Comparison of ENCODE assay signal across 11 cellular contexts in genomic region chr12:24921251-24922038, GRCh38. TPM values are rescaled to one million over a fixed set of nuclear protein-coding genes. Genes with fewer than 3 reads are reported as not detected.
DNase-seq lines count a peak whose midpoint lies in the region; ATAC-seq and TF ChIP-seq lines count a peak whose summit lies in the region.
"Had no signal": no experiment of that assay in that cellular context is flagged by ENCODE, and none has a peak within 500 bp of the region (broad histone marks: within the 10 kb centered on the region; RNA-seq: fewer than 3 reads in every experiment).

No MANE protein-coding gene starts in this region.

- H3K4me3 Mint-ChIP-seq in activated naive CD4-positive, alpha-beta T cell treated with anti-CD3 and anti-CD28 coated beads for 36 hours, result no peak overlapping the region
- no peak overlapping the region for H3K4me3 Mint-ChIP-seq in activated naive CD4-positive, alpha-beta T cell treated with anti-CD3 and anti-CD28 coated beads, Interleukin-2, amount 10 ng/mL, durations not matched to agents 7 days and 5 days
- H3K4me3 Mint-ChIP-seq in activated B cell treated with CpG ODN at 0.5 μM for 24 hours, result no peak overlapping the region
- no peak overlapping the region for H3K4me3 Mint-ChIP-seq in stimulated activated effector memory CD8-positive, alpha-beta T cell treated with anti-CD3 and anti-CD28 coated beads, Interleukin-12 subunit alpha, Interleukin-12 subunit beta, amount 100 ng/mL, for 72 hours

- DNase-seq in activated naive CD4-positive, alpha-beta T cell treated with anti-CD3 and anti-CD28 coated beads for 36 hours, result no peak
- DNase-seq in activated naive CD4-positive, alpha-beta T cell treated with anti-CD3 and anti-CD28 coated beads, Interleukin-2, amount 10 ng/mL, durations not matched to agents 7 days and 5 days, result no peak
- DNase-seq in activated B cell treated with CpG ODN at 0.5 μM for 24 hours (no peak), fibroblast of gingiva (ENCODE audit: low read depth) (peak; percentile 42), cerebellum (ENCODE audit: low spot score) (no peak)
- DNase-seq in stimulated activated effector memory CD8-positive, alpha-beta T cell treated with anti-CD3 and anti-CD28 coated beads, Interleukin-12 subunit alpha, Interleukin-12 subunit beta, amount 100 ng/mL, for 72 hours (ENCODE audit: low spot score in 2 of 2), result no peak
- DNase-seq: aorta, DMS79, PC-3 had no signal

- ATAC-seq in activated B cell treated with CpG ODN at 0.5 μM for 24 hours (ENCODE audit: low read depth) (no peak), GM19455 (IDR thresholded peaks at IDR 0.05; ENCODE audit: unreplicated experiment) (no peak), HG03520 (IDR thresholded peaks at IDR 0.05; ENCODE audit: unreplicated experiment) (no peak)
- ATAC-seq in stimulated activated effector memory CD8-positive, alpha-beta T cell treated with anti-CD3 and anti-CD28 coated beads, Interleukin-12 subunit alpha, Interleukin-12 subunit beta, amount 100 ng/mL, for 72 hours, result peak; percentile 62
- ATAC-seq: PC-3 had no signal

- peaks cover 42% of the 10 kb centered on the region for H3K4me1 Mint-ChIP-seq in activated naive CD4-positive, alpha-beta T cell treated with anti-CD3 and anti-CD28 coated beads for 36 hours (ENCODE audit: low read depth)
- H3K4me1 Mint-ChIP-seq in activated naive CD4-positive, alpha-beta T cell treated with anti-CD3 and anti-CD28 coated beads, Interleukin-2, amount 10 ng/mL, durations not matched to agents 7 days and 5 days, result peaks cover 4% of the 10 kb centered on the region
- H3K4me1 Mint-ChIP-seq in activated B cell treated with CpG ODN at 0.5 μM for 24 hours, result peaks cover 30% of the 10 kb centered on the region
- H3K4me1 Mint-ChIP-seq in stimulated activated effector memory CD8-positive, alpha-beta T cell treated with anti-CD3 and anti-CD28 coated beads, Interleukin-12 subunit alpha, Interleukin-12 subunit beta, amount 100 ng/mL, for 72 hours, result peaks cover 16% of the 10 kb centered on the region

- peaks cover 5% of the 10 kb centered on the region for H3K9me3 Mint-ChIP-seq in activated naive CD4-positive, alpha-beta T cell treated with anti-CD3 and anti-CD28 coated beads for 36 hours
- H3K9me3 Mint-ChIP-seq in activated naive CD4-positive, alpha-beta T cell treated with anti-CD3 and anti-CD28 coated beads, Interleukin-2, amount 10 ng/mL, durations not matched to agents 7 days and 5 days, result peaks cover 2% of the 10 kb centered on the region
- no peaks in the 10 kb centered on the region for H3K9me3 Mint-ChIP-seq in activated B cell treated with CpG ODN at 0.5 μM for 24 hours
- no peaks in the 10 kb centered on the region for H3K9me3 Mint-ChIP-seq in stimulated activated effector memory CD8-positive, alpha-beta T cell treated with anti-CD3 and anti-CD28 coated beads, Interleukin-12 subunit alpha, Interleukin-12 subunit beta, amount 100 ng/mL, for 72 hours

- peak overlapping the region; percentile 7 for H3K27ac Mint-ChIP-seq in activated naive CD4-positive, alpha-beta T cell treated with anti-CD3 and anti-CD28 coated beads for 36 hours
- H3K27ac Mint-ChIP-seq in activated naive CD4-positive, alpha-beta T cell treated with anti-CD3 and anti-CD28 coated beads, Interleukin-2, amount 10 ng/mL, durations not matched to agents 7 days and 5 days, result no peak overlapping the region
- peak overlapping the region; percentile 8 for H3K27ac Mint-ChIP-seq in activated B cell treated with CpG ODN at 0.5 μM for 24 hours
- H3K27ac Mint-ChIP-seq in stimulated activated effector memory CD8-positive, alpha-beta T cell treated with anti-CD3 and anti-CD28 coated beads, Interleukin-12 subunit alpha, Interleukin-12 subunit beta, amount 100 ng/mL, for 72 hours, result no peak overlapping the region

- intact Hi-C loops in activated naive CD4-positive, alpha-beta T cell treated with anti-CD3 and anti-CD28 coated beads for 36 hours (cut with micrococcal nuclease), result no loop called here
- intact Hi-C loops in activated B cell treated with CpG ODN at 0.5 μM for 24 hours (cut with micrococcal nuclease), result no loop called here

- H3K36me3 Mint-ChIP-seq in activated naive CD4-positive, alpha-beta T cell treated with anti-CD3 and anti-CD28 coated beads for 36 hours (ENCODE audit: low read depth), result no peaks in the 10 kb centered on the region
- H3K36me3 Mint-ChIP-seq in activated naive CD4-positive, alpha-beta T cell treated with anti-CD3 and anti-CD28 coated beads, Interleukin-2, amount 10 ng/mL, durations not matched to agents 7 days and 5 days, result peaks cover 1% of the 10 kb centered on the region
- H3K36me3 Mint-ChIP-seq in activated B cell treated with CpG ODN at 0.5 μM for 24 hours (ENCODE audit: low read depth), result no peaks in the 10 kb centered on the region
- no peaks in the 10 kb centered on the region for H3K36me3 Mint-ChIP-seq in stimulated activated effector memory CD8-positive, alpha-beta T cell treated with anti-CD3 and anti-CD28 coated beads, Interleukin-12 subunit alpha, Interleukin-12 subunit beta, amount 100 ng/mL, for 72 hours

- CTCF ChIA-PET in activated naive CD4-positive, alpha-beta T cell treated with anti-CD3 and anti-CD28 coated beads for 36 hours (lab: Charles Lee), result no interaction called here
- CTCF ChIA-PET in activated naive CD4-positive, alpha-beta T cell treated with anti-CD3 and anti-CD28 coated beads, Interleukin-2, amount 10 ng/mL, durations not matched to agents 7 days and 5 days (lab: Charles Lee), result no interaction called here
- CTCF ChIA-PET in activated B cell treated with CpG ODN at 0.5 μM for 24 hours (lab: Charles Lee), result no interaction called here

- TF ChIP-seq CTCF in activated B cell treated with CpG ODN at 0.5 μM for 24 hours (IDR thresholded peaks at IDR 0.05), result no peak

- H3K27me3 Mint-ChIP-seq in activated naive CD4-positive, alpha-beta T cell treated with anti-CD3 and anti-CD28 coated beads for 36 hours (ENCODE audit: low read depth), result peaks cover 10% of the 10 kb centered on the region
- no peaks in the 10 kb centered on the region for H3K27me3 Mint-ChIP-seq in activated naive CD4-positive, alpha-beta T cell treated with anti-CD3 and anti-CD28 coated beads, Interleukin-2, amount 10 ng/mL, durations not matched to agents 7 days and 5 days
- H3K27me3 Mint-ChIP-seq in activated B cell treated with CpG ODN at 0.5 μM for 24 hours, result no peaks in the 10 kb centered on the region

- POLR2A ChIA-PET in activated B cell treated with CpG ODN at 0.5 μM for 24 hours (lab: Charles Lee), result interaction anchor here (1.0 kb wide), 1 partner anchor 27 kb away, joined by 5 read pairs; the partner anchor contains the start of gene BCAT1

RNA-seq across cellular contexts. Expression of gene BCAT1, which starts 27.5 kb away (rescaled TPM):
- 10 to 100 TPM; 16.4 to 16.7 TPM for total RNA-seq in activated naive CD4-positive, alpha-beta T cell treated with anti-CD3 and anti-CD28 coated beads for 36 hours
- 69.6 and 69.8 TPM in 2 replicates for total RNA-seq in activated B cell treated with CpG ODN at 0.5 μM for 24 hours
- total RNA-seq in cerebellum, result 50.1 TPM
- total RNA-seq: PC-3 had no signal

Comparison
In these comparisons a context has a peak if more than half of its experiments do, and no peak if none do; other contexts are left out.
1. H3K27ac Mint-ChIP-seq: peak in activated naive CD4-positive, alpha-beta T cell treated with anti-CD3 and anti-CD28 coated beads for 36 hours (single experiment) and activated B cell treated with CpG ODN at 0.5 μM for 24 hours (single experiment); none in activated naive CD4-positive, alpha-beta T cell treated with anti-CD3 and anti-CD28 coated beads, Interleukin-2, amount 10 ng/mL, durations not matched to agents 7 days and 5 days (single experiment) and stimulated activated effector memory CD8-positive, alpha-beta T cell treated with anti-CD3 and anti-CD28 coated beads, Interleukin-12 subunit alpha, Interleukin-12 subunit beta, amount 100 ng/mL, for 72 hours (single experiment).